Comparison of ENCODE assay signal across 9 cellular contexts in the genomic region with DNA sequence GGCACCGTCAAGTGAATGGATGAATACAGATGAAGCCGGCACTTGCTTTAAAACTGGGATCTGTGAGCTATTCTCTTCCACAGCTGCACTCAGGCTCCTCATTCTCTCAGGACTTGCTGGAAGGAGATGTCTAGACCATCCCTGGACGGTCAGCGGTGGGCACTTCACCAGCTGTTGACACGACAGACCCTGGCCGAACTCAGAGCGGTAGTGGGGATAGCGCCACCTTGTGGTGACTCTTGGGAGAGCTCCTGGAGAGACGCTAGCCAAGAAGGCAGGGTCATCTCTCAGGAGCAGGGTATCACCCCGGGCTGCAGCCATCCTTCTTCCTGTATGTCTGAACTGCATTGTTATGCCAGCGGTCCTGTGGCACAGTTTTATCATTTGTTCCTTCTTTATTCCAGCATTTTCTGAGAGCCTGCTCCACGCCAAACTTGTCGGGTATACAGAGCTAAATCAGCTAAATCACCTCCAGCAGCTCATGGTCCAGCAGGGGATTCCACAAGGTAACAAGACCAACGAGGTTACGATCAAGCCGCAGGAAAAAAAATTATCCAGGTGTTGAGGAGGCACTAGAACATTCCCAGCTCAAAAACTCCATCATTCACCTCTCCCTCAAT. TPM values are rescaled to one million over a fixed set of nuclear protein-coding genes. Genes with fewer than 3 reads are reported as not detected.
A peak's percentile ranks its signal among the peaks of the same experiment; 100 is the strongest.
DNase-seq lines count a peak whose midpoint lies in the region; ATAC-seq and TF ChIP-seq lines count a peak whose summit lies in the region.
"Had no signal": no experiment of that assay in that cellular context is flagged by ENCODE, and none has a peak within 500 bp of the region (broad histone marks: within the 10 kb centered on the region; RNA-seq: fewer than 3 reads in every experiment).

No MANE protein-coding gene starts in this region.

- CTCF ChIA-PET in CD4-positive, alpha-beta T cell (lab: Charles Lee) = interaction anchor here (0.6 to 2.4 kb wide), 31 partner anchors 9 to 201 kb away, joined by 3 to 62 read pairs (median 5); a partner anchor contains a TSS

- ATAC-seq in CD4-positive, alpha-beta T cell (ENCODE audit: poor library complexity) = peak; percentile 76
- no peak for ATAC-seq in GM19463 (IDR thresholded peaks at IDR 0.05; ENCODE audit: unreplicated experiment)

- peaks cover 50% of the 10 kb centered on the region for H3K27me3 Mint-ChIP-seq in CD4-positive, alpha-beta T cell
- peaks cover 22% of the 10 kb centered on the region for H3K27me3 Mint-ChIP-seq in glutamatergic neuron (ENCODE audit: unreplicated experiment)

- peak; percentile 81 for TF ChIP-seq CTCF in CD4-positive, alpha-beta T cell (IDR thresholded peaks at IDR 0.05)
- TF ChIP-seq CTCF in glutamatergic neuron (IDR thresholded peaks at IDR 0.05; ENCODE audit: partially characterized antibody, unreplicated experiment) (peak; percentile 96), prostate gland (IDR thresholded peaks at IDR 0.05) (peak; percentile 16 to 81 (median 58))

- intact Hi-C loops in CD4-positive, alpha-beta T cell (cut with DNase I, micrococcal nuclease) = loop anchor here (2.0 to 5.0 kb wide), 2 partner anchors 86 to 135 kb away; a partner anchor contains a TSS
- intact Hi-C loops in prostate gland (cut with DNase I) = no loop called here

- peaks cover 6% of the 10 kb centered on the region for H3K4me1 Mint-ChIP-seq in CD4-positive, alpha-beta T cell (ENCODE audit: low read depth)
- H3K4me1 Mint-ChIP-seq in glutamatergic neuron (ENCODE audit: low read depth, unreplicated experiment) = peaks cover 19% of the 10 kb centered on the region

- H3K9me3 Mint-ChIP-seq in CD4-positive, alpha-beta T cell = no peaks in the 10 kb centered on the region
- peaks cover 11% of the 10 kb centered on the region for H3K9me3 Mint-ChIP-seq in glutamatergic neuron (ENCODE audit: unreplicated experiment)

- TF ChIP-seq POLR2A in prostate gland (IDR thresholded peaks at IDR 0.05) = no peak

- H3K27ac Mint-ChIP-seq in CD4-positive, alpha-beta T cell = no peak overlapping the region
- H3K27ac Mint-ChIP-seq in glutamatergic neuron (ENCODE audit: unreplicated experiment) = no peak overlapping the region

- WGBS in prostate gland = 31% methylated on average over 16 of the region's 16 CpGs

- DNase-seq in CD4-positive, alpha-beta T cell = peak; percentile 50 to 78 (median 66)
- DNase-seq in HCEC 1CT (peak; percentile 15), RKO (ENCODE audit: low spot score) (peak; percentile 41), glutamatergic neuron (peak; percentile 90), prostate gland (ENCODE audit: low spot score) (no peak), mesenteric fat pad (ENCODE audit: low spot score) (no peak)
- DNase-seq in activated naive CD4-positive, alpha-beta T cell (lab: John Stamatoyannopoulos, UW) = peak; percentile 50 to 65 (median 60)

- H3K27me3 ChIP-seq in CD4-positive, alpha-beta T cell (ENCODE audit: control insufficient read depth, insufficient read depth, low read length) = peaks cover 23% of the 10 kb centered on the region
- H3K27me3 ChIP-seq in prostate gland (replicated peaks; ENCODE audit: insufficient read depth) = no peaks in the 10 kb centered on the region

- H3K9me3 ChIP-seq in CD4-positive, alpha-beta T cell (ENCODE audit: control insufficient read depth, low read length) = no peaks in the 10 kb centered on the region
- H3K9me3 ChIP-seq in prostate gland = no peaks in the 10 kb centered on the region

- H3K36me3 ChIP-seq in prostate gland = no peaks in the 10 kb centered on the region

- H3K36me3 Mint-ChIP-seq in CD4-positive, alpha-beta T cell (ENCODE audit: low read depth) = no peaks in the 10 kb centered on the region
- peaks cover 5% of the 10 kb centered on the region for H3K36me3 Mint-ChIP-seq in glutamatergic neuron (ENCODE audit: unreplicated experiment)

- H3K4me1 ChIP-seq in prostate gland (replicated peaks) = no peaks in the 10 kb centered on the region

- no peak overlapping the region for H3K27ac ChIP-seq in CD4-positive, alpha-beta T cell (ENCODE audit: low read depth, low read length)
- no peak overlapping the region for H3K27ac ChIP-seq in prostate gland

- H3K4me3 Mint-ChIP-seq in CD4-positive, alpha-beta T cell = no peak overlapping the region
- no peak overlapping the region for H3K4me3 Mint-ChIP-seq in glutamatergic neuron (ENCODE audit: unreplicated experiment)

- no peak overlapping the region for H3K4me3 ChIP-seq in prostate gland

- POLR2A ChIA-PET in CD4-positive, alpha-beta T cell (lab: Charles Lee) = interaction anchor here (0.5 to 2.0 kb wide), 10 partner anchors 9 to 200 kb away, joined by 3 to 12 read pairs (median 5); a partner anchor contains a TSS

RNA-seq across cellular contexts. Expression of a gene that starts 10.0 kb away (rescaled TPM):
- total RNA-seq in CD4-positive, alpha-beta T cell = 1 to 10 TPM; 1.8 to 2.7 TPM
- not detected for total RNA-seq in glutamatergic neuron (ENCODE audit: unreplicated experiment)
- total RNA-seq in prostate gland = not detected
- not detected for total RNA-seq in mesenteric fat pad
- total RNA-seq: HT1080 had no signal

RNA-seq across cellular contexts. Expression of a gene that starts 11.0 kb away (rescaled TPM):
- under 1 TPM; 0.30 to 0.47 TPM for total RNA-seq in CD4-positive, alpha-beta T cell
- total RNA-seq in glutamatergic neuron (ENCODE audit: unreplicated experiment) (6.4 TPM), prostate gland (1 to 10 TPM in 1 of 2 donors, not detected in 1; 1.0 TPM), mesenteric fat pad (0.10 TPM)

RNA-seq across cellular contexts. Expression of a gene that starts 16.6 kb away (rescaled TPM):
- 10 to 100 TPM; 10.8 TPM for total RNA-seq in CD4-positive, alpha-beta T cell
- not detected for total RNA-seq in glutamatergic neuron (ENCODE audit: unreplicated experiment)
- total RNA-seq in prostate gland = 1 to 10 TPM in 1 of 2 donors, not detected in 1; 1.1 TPM
- total RNA-seq in mesenteric fat pad = 0.48 TPM

RNA-seq across cellular contexts. Expression of a gene that starts 30.4 kb away (rescaled TPM):
- total RNA-seq in CD4-positive, alpha-beta T cell = 10 to 100 TPM; 34.6 to 38.2 TPM
- 58.2 TPM for total RNA-seq in glutamatergic neuron (ENCODE audit: unreplicated experiment)
- 10 to 100 TPM; 53.9 to 55.4 TPM for total RNA-seq in prostate gland
- total RNA-seq in mesenteric fat pad = 61.7 TPM

RNA-seq across cellular contexts. Expression of a gene that starts 30.9 kb away (rescaled TPM):
- 10 to 100 TPM; 32.0 to 34.6 TPM for total RNA-seq in CD4-positive, alpha-beta T cell
- total RNA-seq in glutamatergic neuron (ENCODE audit: unreplicated experiment) (162 TPM), prostate gland (10 to 100 TPM; 87.6 to 92.4 TPM), mesenteric fat pad (149 TPM)

Comparison
In these comparisons a context has a peak if more than half of its experiments do, and no peak if none do; other contexts are left out.
1. DNase-seq: peak in CD4-positive, alpha-beta T cell (10 of 10), HCEC 1CT (single experiment), RKO (single experiment), activated naive CD4-positive, alpha-beta T cell (4 of 4) and glutamatergic neuron (single experiment); none in prostate gland (single experiment) and mesenteric fat pad (single experiment).
2. Peak in every context shown above with its lines, with median percentiles within 50 percentile points of each other: CTCF ChIP-seq.